8 cellular contexts compared by ENCODE assay signal in genomic region chr19:33430674-33431277, GRCh38. TPM values are rescaled to one million over a fixed set of nuclear protein-coding genes. Genes with fewer than 3 reads are reported as not detected.
A peak's percentile ranks its signal among the peaks of the same experiment; 100 is the strongest.
DNase-seq lines count a peak whose midpoint lies in the region; ATAC-seq and TF ChIP-seq lines count a peak whose summit lies in the region.

No MANE protein-coding gene starts in this region.

- WGBS in adrenal gland, 4 donors, result 30 to 38% (median 33%) methylated on average over 10 to 13 of the region's 13 CpGs
- 27 to 34% methylated on average over 13 of the region's 13 CpGs for WGBS in sigmoid colon, 2 donors

- no peak overlapping the region for H3K4me3 ChIP-seq in adrenal gland
- H3K4me3 ChIP-seq in sigmoid colon, result no peak overlapping the region

- TF ChIP-seq EP300 in sigmoid colon (IDR thresholded peaks at IDR 0.05), result no peak

- TF ChIP-seq POLR2A in adrenal gland (IDR thresholded peaks at IDR 0.05) (no peak), sigmoid colon (IDR thresholded peaks at IDR 0.05) (no peak)

- TF ChIP-seq CTCF in adrenal gland (IDR thresholded peaks at IDR 0.05) (peak; percentile 62 to 80 (median 75)), sigmoid colon (IDR thresholded peaks at IDR 0.05) (peak in 2 of 4 experiments; percentile 53 to 60)

- intact Hi-C loops in adrenal gland (cut with DNase I) (loop anchor here in 1 of 2 donors (5.0 kb wide), 1 partner anchor 342 kb away; no protein-coding TSS in a partner anchor), left ventricle myocardium superior (cut with micrococcal nuclease) (loop anchor here (5.0 kb wide), 1 partner anchor 337 kb away; no protein-coding TSS in a partner anchor), sigmoid colon (cut with DNase I) (loop anchor here (1.0 kb wide), 1 partner anchor 341 kb away; no protein-coding TSS in a partner anchor)

- H3K9me3 ChIP-seq in adrenal gland (replicated peaks in 1 of 3) (no peaks in the 10 kb centered on the region), sigmoid colon (no peaks in the 10 kb centered on the region)

- H3K4me1 ChIP-seq in adrenal gland (replicated peaks in 1 of 2), result no peaks in the 10 kb centered on the region
- peaks cover 0 to 18% (median 10%) of the 10 kb centered on the region in 4 donors for H3K4me1 ChIP-seq in sigmoid colon

- peak; percentile 85 for ATAC-seq in left ventricle myocardium superior
- ATAC-seq in HG03439 (IDR thresholded peaks at IDR 0.05; ENCODE audit: unreplicated experiment), result no peak

- no peak overlapping the region for H3K27ac ChIP-seq in adrenal gland
- no peak overlapping the region for H3K27ac ChIP-seq in sigmoid colon

- H3K27me3 ChIP-seq in adrenal gland, result no peaks in the 10 kb centered on the region
- H3K27me3 ChIP-seq in sigmoid colon, result no peaks in the 10 kb centered on the region

- peak; percentile 34 for DNase-seq in NK-92 treated with Interleukin-12 subunit alpha and Interleukin-12 subunit beta, amount 100 ng/mL, for 24 hours (lab: John Stamatoyannopoulos, UW)
- DNase-seq in NK-92 (lab: John Stamatoyannopoulos, UW; ENCODE audit: unreplicated experiment) (no peak), NCI-H128 (lab: John Stamatoyannopoulos, UW; ENCODE audit: unreplicated experiment) (peak; percentile 6), T follicular helper cell (ENCODE audit: low read depth) (peak; percentile 50), adrenal gland (peak; percentile 52 to 88 (median 70)), left ventricle myocardium superior (peak; percentile 81), sigmoid colon (peak; percentile 69)

- H3K36me3 ChIP-seq in adrenal gland (replicated peaks in 1 of 2) (no peaks in the 10 kb centered on the region), sigmoid colon (peaks cover 0 to 4% (median 0%) of the 10 kb centered on the region in 4 donors)

RNA-seq across cellular contexts. Expression of gene CEBPG, which starts 57.3 kb away (rescaled TPM):
- total RNA-seq in adrenal gland (10 to 100 TPM in 5 of 8 donors, 1 to 10 TPM in 3; 8.9 to 20.1 (median 10.6) TPM), left ventricle myocardium superior (17.0 TPM), sigmoid colon (10 to 100 TPM; 18.6 to 27.8 (median 23.0) TPM)
- polyA plus RNA-seq in adrenal gland (10 to 100 TPM; 10.2 to 14.8 (median 10.6) TPM), sigmoid colon (10 to 100 TPM; 44.2 to 84.6 (median 64.9) TPM)
